ENCODE assay signal across 1 cellular context in genomic region chr9:137235424-137236237, GRCh38.
TF ChIP-seq lines count a peak whose summit lies in the region.

No MANE protein-coding gene starts in this region.

TF ChIP-seq in GM23338, 12 proteins besides CTCF, POLR2A, EP300 and RAD21:
- TF ChIP-seq EZH2phosphoT487 (IDR thresholded peaks at IDR 0.05; ENCODE audit: unreplicated experiment) (no peak), NANOG (IDR thresholded peaks at IDR 0.05; ENCODE audit: borderline replicate concordance) (no peak), ZNF331 (CRISPR knock-in tag; IDR thresholded peaks at IDR 0.05; ENCODE audit: low read depth) (no peak), POLR2AphosphoS5 (IDR thresholded peaks at IDR 0.05; ENCODE audit: low read depth) (no peak; the same call in 1 of the 2 replicates), JUNB (IDR thresholded peaks at IDR 0.05; ENCODE audit: unreplicated experiment) (no peak), CREB1 (CRISPR knock-in tag; IDR thresholded peaks at IDR 0.05; ENCODE audit: low read depth) (no peak), EZH2 (IDR thresholded peaks at IDR 0.05; ENCODE audit: low read depth, unreplicated experiment) (no peak), REST (IDR thresholded peaks at IDR 0.05; ENCODE audit: unreplicated experiment) (no peak), STAT1 (IDR thresholded peaks at IDR 0.05; ENCODE audit: unreplicated experiment) (no peak), ETS1 (IDR thresholded peaks at IDR 0.05) (no peak), ZNF462 (CRISPR knock-in tag; IDR thresholded peaks at IDR 0.05) (no peak), ZNF114 (CRISPR knock-in tag; IDR thresholded peaks at IDR 0.05) (no peak)
